1 cellular context compared by ENCODE assay signal in the genomic region with DNA sequence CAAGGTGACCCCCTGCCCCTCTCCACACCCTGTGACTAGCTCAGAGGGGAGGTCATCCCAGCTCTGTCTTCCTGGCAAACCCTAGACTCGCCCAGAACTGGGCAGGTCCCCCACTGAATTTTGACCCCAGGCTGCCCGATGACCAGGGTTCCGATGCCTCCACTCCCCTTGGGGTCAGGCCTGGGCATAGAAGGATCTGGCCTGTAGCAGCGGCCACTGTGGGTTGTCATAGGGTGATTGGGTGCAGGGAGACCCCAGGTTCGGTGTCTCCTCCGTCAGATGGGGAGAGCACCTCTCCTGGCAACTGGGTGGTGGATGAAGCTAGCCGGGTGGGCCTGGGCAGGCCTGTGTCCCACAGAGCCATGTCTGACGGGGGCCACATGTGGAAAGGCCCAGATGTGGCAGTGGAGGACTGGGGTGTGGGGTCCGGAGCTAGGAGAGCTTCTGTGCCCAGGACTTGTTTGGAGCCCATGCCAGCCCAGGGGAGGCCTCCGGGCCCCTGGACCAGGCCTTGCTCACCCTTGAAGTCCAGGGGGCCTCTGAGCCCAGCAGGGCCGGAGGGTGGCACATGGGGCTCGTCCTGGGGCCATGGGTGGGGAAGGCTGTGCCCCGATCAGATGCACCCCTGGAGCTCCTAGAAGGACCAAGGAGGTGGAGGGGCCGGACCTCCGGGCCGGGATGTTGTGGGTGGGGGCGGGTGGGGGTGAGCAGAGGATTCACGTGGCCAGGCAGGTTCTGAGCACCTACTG.
TF ChIP-seq lines count a peak whose summit lies in the region.

No MANE protein-coding gene starts in this region.

TF ChIP-seq in H1, 55 proteins besides CTCF, POLR2A, EP300 and RAD21:
- no peak for TF ChIP-seq HDAC6 (IDR thresholded peaks at IDR 0.05; ENCODE audit: low read depth, low read length)
- TF ChIP-seq HDAC2 (IDR thresholded peaks at IDR 0.05; ENCODE audit: borderline replicate concordance in 1 of 2, low read depth in 2 of 2, low read length in 2 of 2): no peak
- TF ChIP-seq SP2 (IDR thresholded peaks at IDR 0.05; ENCODE audit: low read length): no peak
- TF ChIP-seq GTF2F1 (IDR thresholded peaks at IDR 0.05; ENCODE audit: borderline replicate concordance, low read depth, low read length): no peak
- no peak for TF ChIP-seq KDM4A (IDR thresholded peaks at IDR 0.05; ENCODE audit: low read depth, low read length, severe bottlenecking)
- TF ChIP-seq GABPA (IDR thresholded peaks at IDR 0.05; ENCODE audit: borderline replicate concordance, insufficient read depth, low read length): no peak
- TF ChIP-seq EZH2 (IDR thresholded peaks at IDR 0.05; ENCODE audit: low read depth, low read length, severe bottlenecking): no peak
